9 cellular contexts compared by ENCODE assay signal in genomic region chr7:85851571-85852193, GRCh38.
DNase-seq lines count a peak whose midpoint lies in the region; ATAC-seq, FAIRE-seq and TF ChIP-seq lines count a peak whose summit lies in the region.
"Had no signal": no experiment of that assay in that cellular context is flagged by ENCODE, and none has a peak within 500 bp of the region (broad histone marks: within the 10 kb centered on the region; RNA-seq: fewer than 3 reads in every experiment).

No MANE protein-coding gene starts in this region.

- H3K79me1 ChIP-seq in neuronal stem cell (ENCODE audit: low read depth, low read length) = no peaks in the 10 kb centered on the region

- peaks cover 0 to 4% of the 10 kb centered on the region in 2 donors for H3K4me1 ChIP-seq in neuronal stem cell (ENCODE audit: control insufficient read depth in 2 of 2, insufficient read depth in 1 of 2, low read depth in 1 of 2, low read length in 2 of 2)

- H3K9me3 ChIP-seq in neuronal stem cell (replicated peaks in 1 of 2; ENCODE audit: control insufficient read depth in 2 of 2, insufficient read depth in 1 of 2, low read depth in 1 of 2, low read length in 2 of 2) = no peaks in the 10 kb centered on the region
- H3K9me3 ChIP-seq: neutrophil had no signal

- H3K36me3 ChIP-seq in neuronal stem cell (replicated peaks in 1 of 2; ENCODE audit: control insufficient read depth in 2 of 2, insufficient read depth in 2 of 2, low read length in 2 of 2) = no peaks in the 10 kb centered on the region
- H3K36me3 ChIP-seq: neutrophil had no signal

- H3K23ac ChIP-seq in neuronal stem cell (ENCODE audit: low read depth, low read length, poor library complexity) = no peak overlapping the region

- H3K27me3 ChIP-seq in neuronal stem cell (ENCODE audit: control insufficient read depth in 3 of 3, insufficient read depth in 3 of 3, low read depth in 1 of 3, low read length in 3 of 3) = no peaks in the 10 kb centered on the region
- H3K27me3 ChIP-seq: neutrophil had no signal

- no peak overlapping the region for H2AFZ ChIP-seq in neuronal stem cell (ENCODE audit: low read length)

- no peak for DNase-seq in GM10266 (ENCODE audit: extremely low spot score)
- DNase-seq in NCI-H524 treated with DMSO at 0.1 percent for 48 hours (lab: John Stamatoyannopoulos, UW) = peak; percentile 1
- DNase-seq in neuronal stem cell (ENCODE audit: low spot score) = peak; percentile 29

- H3K4me2 ChIP-seq in neuronal stem cell (ENCODE audit: insufficient read depth, low read length, poor library complexity, severe bottlenecking) = no peak overlapping the region

- peak; percentile 5 for FAIRE-seq in colon (lab: Jason Lieb, UNC)

- TF ChIP-seq CTCF in GM10266 (IDR thresholded peaks at IDR 0.05; ENCODE audit: control insufficient read depth, insufficient read depth, low read depth, missing control alignments) = peak; percentile 15

- no CpG with 5 or more reads among the region's 6 CpGs for WGBS in neuronal stem cell (ENCODE audit: extremely low coverage in 2 of 2, insufficient read length in 2 of 2, insufficient replicate concordance in 1 of 2), 2 donors

- H3K4ac ChIP-seq in neuronal stem cell (ENCODE audit: low read length) = no peak overlapping the region

- no peak overlapping the region for H3K18ac ChIP-seq in neuronal stem cell (ENCODE audit: low read length)

- H2AK5ac ChIP-seq in neuronal stem cell (ENCODE audit: low read depth, low read length) = no peak overlapping the region

- no peak overlapping the region for H3K27ac ChIP-seq in neuronal stem cell (replicated peaks; ENCODE audit: low read length)
- H3K27ac ChIP-seq: neutrophil had no signal

- H2BK120ac ChIP-seq in neuronal stem cell (ENCODE audit: low read depth, low read length) = no peak overlapping the region

- no peak overlapping the region for H2BK5ac ChIP-seq in neuronal stem cell (ENCODE audit: low read length)

- H3K9ac ChIP-seq in neuronal stem cell (ENCODE audit: low read depth, low read length, poor library complexity) = no peak overlapping the region

- no peak overlapping the region for H2BK15ac ChIP-seq in neuronal stem cell (ENCODE audit: low read length)

- H3K4me3 ChIP-seq in neuronal stem cell (ENCODE audit: low read length in 2 of 2) = no peak overlapping the region

- ATAC-seq in GM21723 (IDR thresholded peaks at IDR 0.05; ENCODE audit: unreplicated experiment) = no peak
- no peak for ATAC-seq in HG03280 (IDR thresholded peaks at IDR 0.05; ENCODE audit: unreplicated experiment)
- ATAC-seq in HG03457 (IDR thresholded peaks at IDR 0.05; ENCODE audit: unreplicated experiment) = no peak
- no peak for ATAC-seq in HG02852 (IDR thresholded peaks at IDR 0.05; ENCODE audit: unreplicated experiment)

- H4K8ac ChIP-seq in neuronal stem cell (ENCODE audit: low read depth, low read length) = no peak overlapping the region

- no peak overlapping the region for H4K91ac ChIP-seq in neuronal stem cell (ENCODE audit: low read depth, low read length, poor library complexity)

- no peak overlapping the region for H2BK12ac ChIP-seq in neuronal stem cell (ENCODE audit: low read length)

- H3K14ac ChIP-seq in neuronal stem cell (ENCODE audit: low read length) = no peak overlapping the region
